ENCODE assay signal across 8 cellular contexts in the genomic region with DNA sequence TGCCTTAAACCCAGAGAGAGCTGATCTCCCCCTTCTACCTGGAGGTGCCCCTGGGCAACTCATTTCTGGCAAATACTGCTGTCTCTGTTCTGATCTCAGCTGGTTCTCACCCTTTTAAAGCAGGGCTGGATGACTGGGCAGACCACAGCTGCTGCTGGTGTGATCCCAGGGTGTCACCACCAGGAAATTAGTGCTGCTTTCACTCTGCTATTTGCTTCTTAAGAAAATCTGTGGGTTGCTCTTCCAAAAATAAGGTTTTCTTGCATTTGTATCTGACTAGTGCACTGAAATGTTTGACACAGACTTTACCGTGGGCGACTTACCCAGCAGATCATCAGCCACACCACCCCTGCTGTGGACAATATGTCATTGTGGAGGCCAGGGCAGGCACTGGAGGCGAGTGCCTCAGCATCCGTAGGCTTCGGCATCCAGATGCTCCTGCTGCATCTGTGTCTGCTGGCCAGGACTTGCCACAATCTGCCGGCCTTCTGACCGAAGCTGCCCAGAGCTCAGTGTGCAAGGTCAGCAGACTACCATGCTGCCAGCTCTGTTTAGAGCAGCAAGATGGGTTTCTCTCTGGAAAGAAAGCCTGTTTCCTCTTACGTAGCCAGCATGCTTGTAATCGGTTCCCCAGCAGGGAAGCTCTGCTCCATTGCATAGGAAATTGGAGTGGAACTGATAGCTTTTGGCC. TPM values are rescaled to one million over a fixed set of nuclear protein-coding genes. Genes with fewer than 3 reads are reported as not detected.
DNase-seq lines count a peak whose midpoint lies in the region; ATAC-seq and TF ChIP-seq lines count a peak whose summit lies in the region.

No MANE protein-coding gene starts in this region.

- peaks cover 8% of the 10 kb centered on the region for H3K4me1 ChIP-seq in mesendoderm (ENCODE audit: control insufficient read depth, low read depth, low read length)
- H3K4me1 ChIP-seq in subcutaneous abdominal adipose tissue (ENCODE audit: control insufficient read depth in 5 of 5, insufficient read depth in 5 of 5, low read length in 5 of 5), result peaks cover 9 to 43% (median 37%) of the 10 kb centered on the region in 5 donors

- no CpG with 5 or more reads among the region's 9 CpGs for WGBS in mesendoderm (ENCODE audit: extremely low coverage, insufficient coverage, low lambda C conversion rate)

- no peak overlapping the region for H4K8ac ChIP-seq in mesendoderm (ENCODE audit: low read depth, low read length)

- peak; percentile 60 for DNase-seq in stimulated activated naive CD4-positive, alpha-beta T cell treated with Interleukin-2 at 50 U/mL for 16 hours (lab: John Stamatoyannopoulos, UW)
- DNase-seq in stimulated activated naive CD4-positive, alpha-beta T cell (lab: John Stamatoyannopoulos, UW), result no peak
- DNase-seq in mesendoderm, result peak; percentile 69
- no peak for DNase-seq in EL
- DNase-seq in NCI-H69 (lab: John Stamatoyannopoulos, UW), result no peak

- no peak overlapping the region for H3K4ac ChIP-seq in mesendoderm (ENCODE audit: low read depth, low read length)

- no peak overlapping the region for H2BK15ac ChIP-seq in mesendoderm (replicated peaks; ENCODE audit: low read depth)

- peaks cover 2% of the 10 kb centered on the region for H3K79me2 ChIP-seq in mesendoderm (ENCODE audit: control insufficient read depth, insufficient read depth, low read length)

- peaks cover 3% of the 10 kb centered on the region for H3K27me3 Mint-ChIP-seq in brain

- H3K27me3 ChIP-seq in mesendoderm (ENCODE audit: insufficient read depth, low read length, poor library complexity), result no peaks in the 10 kb centered on the region
- H3K27me3 ChIP-seq in subcutaneous abdominal adipose tissue (ENCODE audit: control insufficient read depth in 5 of 5, insufficient read depth in 4 of 5, low read length in 5 of 5), result no peaks in the 10 kb centered on the region

- no peaks in the 10 kb centered on the region for H3K36me3 ChIP-seq in mesendoderm (ENCODE audit: control insufficient read depth, insufficient read depth, low read length)
- no peaks in the 10 kb centered on the region for H3K36me3 ChIP-seq in subcutaneous abdominal adipose tissue (ENCODE audit: control insufficient read depth in 5 of 5, insufficient read depth in 5 of 5, low read length in 5 of 5)

- peaks cover 2% of the 10 kb centered on the region for H3K79me1 ChIP-seq in mesendoderm (ENCODE audit: low read length)

- no peaks in the 10 kb centered on the region for H3K9me3 ChIP-seq in subcutaneous abdominal adipose tissue (ENCODE audit: control insufficient read depth in 5 of 5, low read length in 5 of 5)

- H3K4me3 Mint-ChIP-seq in brain, result peak overlapping the region in 3 of 5 experiments; percentile 8 to 56 (median 37)

- H3K4me1 Mint-ChIP-seq in brain, result peaks cover 52% of the 10 kb centered on the region

- no peak overlapping the region for H3K27ac ChIP-seq in mesendoderm (ENCODE audit: low read depth, low read length)
- H3K27ac ChIP-seq in subcutaneous abdominal adipose tissue (ENCODE audit: low read depth, low read length), result peak overlapping the region; percentile 35

- peak overlapping the region in 3 of 5 experiments; percentile 37 to 80 (median 50) for H3K27ac Mint-ChIP-seq in brain

- H3K9me3 Mint-ChIP-seq in brain, result no peaks in the 10 kb centered on the region

- H3K56ac ChIP-seq in mesendoderm (ENCODE audit: low read length), result no peak overlapping the region

- no peak overlapping the region for H4K5ac ChIP-seq in mesendoderm (ENCODE audit: low read length)

- H3K4me3 ChIP-seq in mesendoderm (ENCODE audit: low read length), result no peak overlapping the region
- H3K4me3 ChIP-seq in subcutaneous abdominal adipose tissue (ENCODE audit: low read depth in 1 of 5, low read length in 5 of 5), result peak overlapping the region in 4 of 5 donors; percentile 11 to 49 (median 32)

- TF ChIP-seq CTCF in brain (conservative IDR thresholded peaks at IDR 0.05), result no peak

- H3K9ac ChIP-seq in mesendoderm (ENCODE audit: low read length), result no peak overlapping the region
- H3K9ac ChIP-seq in subcutaneous abdominal adipose tissue (ENCODE audit: low read length in 5 of 5), result no peak overlapping the region

- H2BK5ac ChIP-seq in mesendoderm (ENCODE audit: low read length), result no peak overlapping the region

- H3K18ac ChIP-seq in mesendoderm (ENCODE audit: low read length), result no peak overlapping the region

- H2BK120ac ChIP-seq in mesendoderm (ENCODE audit: low read depth, low read length), result no peak overlapping the region

- no peaks in the 10 kb centered on the region for H3K36me3 Mint-ChIP-seq in brain

- no peak overlapping the region for H3K23ac ChIP-seq in mesendoderm (ENCODE audit: low read length)

- ATAC-seq in HG03565 (IDR thresholded peaks at IDR 0.05; ENCODE audit: unreplicated experiment), result peak; percentile 46

- no peak overlapping the region for H3K4me2 ChIP-seq in mesendoderm (ENCODE audit: low read length)

- no peak overlapping the region for H2AK5ac ChIP-seq in mesendoderm (ENCODE audit: low read length)

RNA-seq across cellular contexts. Expression of a gene that starts 13.6 kb away (rescaled TPM):
- polyA plus RNA-seq in brain (ENCODE audit: insufficient read depth, low read depth, low replicate concordance), result 5.3 TPM
- polyA plus RNA-seq in mesendoderm (2013, experiment 1 of 2), result 12.0 TPM
- 11.8 TPM for polyA plus RNA-seq in mesendoderm (2013, experiment 2 of 2)

Comparison
In these comparisons a context has a peak if more than half of its experiments do, and no peak if none do; other contexts are left out.
1. DNase-seq: peak in stimulated activated naive CD4-positive, alpha-beta T cell treated with Interleukin-2 at 50 U/mL for 16 hours (single experiment) and mesendoderm (single experiment); none in stimulated activated naive CD4-positive, alpha-beta T cell (0 of 6), EL (single experiment) and NCI-H69 (single experiment).